In the genomic region with DNA sequence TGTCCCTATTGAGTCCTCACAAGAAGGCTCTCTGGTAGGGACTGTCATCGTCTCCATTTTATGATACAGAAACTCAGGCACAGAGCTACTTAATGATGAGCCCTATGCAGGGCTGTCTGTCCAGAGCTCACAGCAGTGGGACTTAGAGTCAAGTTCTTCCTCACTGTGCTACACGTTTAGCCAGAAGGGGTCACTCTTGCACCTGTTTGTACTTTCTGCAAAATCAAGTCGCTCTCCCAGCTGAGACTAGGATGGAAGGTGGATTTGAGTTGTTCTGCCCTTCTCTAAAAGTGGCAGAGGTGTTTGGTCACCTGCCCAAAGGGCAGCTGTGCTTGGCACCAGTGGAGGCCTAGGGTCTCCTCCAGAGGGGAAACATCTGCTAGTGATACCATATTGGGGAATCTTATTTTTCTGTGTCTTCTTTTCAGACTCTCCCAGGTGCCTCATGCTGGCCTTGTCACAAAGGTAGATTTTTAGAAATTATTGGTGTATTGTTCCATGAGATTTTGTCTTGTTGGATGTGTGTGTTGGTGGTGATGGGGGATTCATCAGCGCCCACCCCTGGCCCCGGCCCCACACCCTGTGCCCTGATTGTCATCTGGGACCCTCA, we compare ENCODE assay signal across 8 cellular contexts.
DNase-seq lines count a peak whose midpoint lies in the region; ATAC-seq, FAIRE-seq and TF ChIP-seq lines count a peak whose summit lies in the region.

No MANE protein-coding gene starts in this region.

- FAIRE-seq in H54 (lab: Jason Lieb, UNC) (peak; percentile 36), endothelial cell of umbilical vein (lab: Jason Lieb, UNC) (peak; percentile 95)

- no peaks in the 10 kb centered on the region for H3K36me3 ChIP-seq in CD4-positive, alpha-beta memory T cell (ENCODE audit: insufficient read depth, low read length)
- H3K36me3 ChIP-seq in endothelial cell of umbilical vein (ENCODE audit: control insufficient read depth in 2 of 2, extremely low read depth in 1 of 2, insufficient read depth in 2 of 2, low read length in 2 of 2), result no peaks in the 10 kb centered on the region

- H3K36me3 Mint-ChIP-seq in CD4-positive, alpha-beta memory T cell, result peaks cover 13 to 14% of the 10 kb centered on the region in 2 donors
- H3K36me3 Mint-ChIP-seq in activated CD4-positive, alpha-beta T cell treated with anti-CD3 and anti-CD28 coated beads, Interleukin-2, amount 10 ng/mL, durations not matched to agents 24 days and 14 days (ENCODE audit: low read depth), result peaks cover 2% of the 10 kb centered on the region

- H3K4me3 ChIP-seq in CD4-positive, alpha-beta memory T cell (ENCODE audit: low read length in 2 of 2), result no peak overlapping the region
- no peak overlapping the region for H3K4me3 ChIP-seq in endothelial cell of umbilical vein (replicated peaks in 1 of 3; ENCODE audit: insufficient read depth in 1 of 3, low read depth in 1 of 3, low read length in 3 of 3)

- H2AFZ ChIP-seq in endothelial cell of umbilical vein (ENCODE audit: low read depth, low read length), result no peak overlapping the region

- H3K27me3 Mint-ChIP-seq in CD4-positive, alpha-beta memory T cell, result no peaks in the 10 kb centered on the region
- H3K27me3 Mint-ChIP-seq in activated CD4-positive, alpha-beta T cell treated with anti-CD3 and anti-CD28 coated beads, Interleukin-2, amount 10 ng/mL, durations not matched to agents 24 days and 14 days, result no peaks in the 10 kb centered on the region

- intact Hi-C loops in CD4-positive, alpha-beta memory T cell (cut with micrococcal nuclease), result loop anchor here (1.0 to 2.0 kb wide), 2 partner anchors 18 to 156 kb away; no protein-coding TSS in a partner anchor
- intact Hi-C loops in activated CD4-positive, alpha-beta T cell treated with anti-CD3 and anti-CD28 coated beads, Interleukin-2, amount 10 ng/mL, durations not matched to agents 24 days and 14 days (cut with micrococcal nuclease), result loop anchor here (1.0 kb wide), 2 partner anchors 156 to 384 kb away; no protein-coding TSS in a partner anchor
- intact Hi-C loops in endothelial cell of umbilical vein (cut with micrococcal nuclease), result loop anchor here (1.0 to 2.0 kb wide), 4 partner anchors 19 to 384 kb away; no protein-coding TSS in a partner anchor

- TF ChIP-seq POLR2A in H54 (IDR thresholded peaks at IDR 0.05; ENCODE audit: low read depth, low read length) (no peak), endothelial cell of umbilical vein (IDR thresholded peaks at IDR 0.05; ENCODE audit: low read depth, low read length) (no peak)

- no peaks in the 10 kb centered on the region for H3K4me1 Mint-ChIP-seq in CD4-positive, alpha-beta memory T cell
- H3K4me1 Mint-ChIP-seq in activated CD4-positive, alpha-beta T cell treated with anti-CD3 and anti-CD28 coated beads, Interleukin-2, amount 10 ng/mL, durations not matched to agents 24 days and 14 days, result peaks cover 10% of the 10 kb centered on the region

- no peak overlapping the region for H3K9ac ChIP-seq in endothelial cell of umbilical vein (replicated peaks; ENCODE audit: extremely low read depth, insufficient read depth, low read length)

- no peaks in the 10 kb centered on the region for H3K4me1 ChIP-seq in CD4-positive, alpha-beta memory T cell (ENCODE audit: insufficient read depth, low read length)
- peaks cover 1% of the 10 kb centered on the region for H3K4me1 ChIP-seq in endothelial cell of umbilical vein (ENCODE audit: control insufficient read depth, extremely low read depth, insufficient read depth, low read length)

- CTCF ChIA-PET in CD4-positive, alpha-beta memory T cell (lab: Charles Lee; ENCODE audit: partially characterized antibody), result interaction anchor here (0.6 to 15.3 kb wide), 33 partner anchors 8 to 385 kb away, joined by 3 to 309 read pairs (median 5); no protein-coding TSS in a partner anchor
- CTCF ChIA-PET in endothelial cell of umbilical vein (lab: Charles Lee), result interaction anchor here (0.6 to 19.7 kb wide), 61 partner anchors 9 to 602 kb away, joined by 3 to 639 read pairs (median 5); a partner anchor contains a TSS

- no peaks in the 10 kb centered on the region for H3K9me3 ChIP-seq in CD4-positive, alpha-beta memory T cell (ENCODE audit: control insufficient read depth in 1 of 2, low read length in 2 of 2)
- no peaks in the 10 kb centered on the region for H3K9me3 ChIP-seq in endothelial cell of umbilical vein (replicated peaks; ENCODE audit: control insufficient read depth, insufficient read depth, low read length)

- no peak for ATAC-seq in GM21717 (IDR thresholded peaks at IDR 0.05; ENCODE audit: unreplicated experiment)

- H3K79me2 ChIP-seq in endothelial cell of umbilical vein (ENCODE audit: control insufficient read depth, insufficient read depth, low read length), result no peaks in the 10 kb centered on the region

- dilution Hi-C loops in endothelial cell of umbilical vein (cut with MboI; ENCODE audit: extremely low pct_ligation_motif_present, low sequenced_read_pairs), result no loop called here

- H3K27ac ChIP-seq in CD4-positive, alpha-beta memory T cell (ENCODE audit: low read depth, low read length), result no peak overlapping the region
- no peak overlapping the region for H3K27ac ChIP-seq in endothelial cell of umbilical vein (ENCODE audit: insufficient read depth, low read depth, low read length)

- H4K20me1 ChIP-seq in endothelial cell of umbilical vein (replicated peaks; ENCODE audit: control insufficient read depth, extremely low read depth, insufficient read depth, low read length), result no peaks in the 10 kb centered on the region

- H3K9me3 Mint-ChIP-seq in CD4-positive, alpha-beta memory T cell, result no peaks in the 10 kb centered on the region
- H3K9me3 Mint-ChIP-seq in activated CD4-positive, alpha-beta T cell treated with anti-CD3 and anti-CD28 coated beads, Interleukin-2, amount 10 ng/mL, durations not matched to agents 24 days and 14 days, result no peaks in the 10 kb centered on the region

- DNase-seq in CD4-positive, alpha-beta memory T cell, result peak; percentile 43 to 57 (median 49)
- DNase-seq in H54 (ENCODE audit: insufficient read length, low spot score), result peak; percentile 63
- DNase-seq in NCI-H510A treated with DMSO at 0.1 percent for 48 hours (lab: John Stamatoyannopoulos, UW), result peak; percentile 86
- DNase-seq in activated CD4-positive, alpha-beta T cell treated with anti-CD3 and anti-CD28 coated beads, Interleukin-2, amount 10 ng/mL, durations not matched to agents 24 days and 14 days, result peak; percentile 88
- DNase-seq in endothelial cell of umbilical vein (ENCODE audit: low read depth, low spot score), result peak; percentile 86
- DNase-seq in middle frontal gyrus (ENCODE audit: extremely low spot score, low spot score), result peak; percentile 36
- DNase-seq in superior temporal gyrus (ENCODE audit: extremely low spot score), result peak; percentile 82

- TF ChIP-seq CTCF in endothelial cell of umbilical vein (IDR thresholded peaks at IDR 0.05; ENCODE audit: extremely low read depth in 1 of 2, insufficient read depth in 1 of 2, low read depth in 1 of 2, low read length in 2 of 2), result peak; percentile 79 to 80

- BruUV-seq in endothelial cell of umbilical vein (replicated peaks; lab: Mats Ljungman, UMichigan), result no TSS peak

- no peak overlapping the region for H3K4me2 ChIP-seq in endothelial cell of umbilical vein (ENCODE audit: insufficient read depth, low read length)

- H3K4me3 Mint-ChIP-seq in CD4-positive, alpha-beta memory T cell, result peak overlapping the region in 1 of 8 donors; percentile 28
- H3K4me3 Mint-ChIP-seq in activated CD4-positive, alpha-beta T cell treated with anti-CD3 and anti-CD28 coated beads, Interleukin-2, amount 10 ng/mL, durations not matched to agents 24 days and 14 days, result no peak overlapping the region

- no peak overlapping the region for H3K27ac Mint-ChIP-seq in CD4-positive, alpha-beta memory T cell
- H3K27ac Mint-ChIP-seq in activated CD4-positive, alpha-beta T cell treated with anti-CD3 and anti-CD28 coated beads, Interleukin-2, amount 10 ng/mL, durations not matched to agents 24 days and 14 days, result no peak overlapping the region

- no peaks in the 10 kb centered on the region for H3K9me1 ChIP-seq in endothelial cell of umbilical vein (replicated peaks; ENCODE audit: control insufficient read depth, extremely low read depth, insufficient read depth, low read length)

- POLR2A ChIA-PET in CD4-positive, alpha-beta memory T cell (lab: Charles Lee; ENCODE audit: partially characterized antibody), result interaction anchor here (2.0 kb wide), 1 partner anchor 156 kb away, joined by 10 read pairs; no protein-coding TSS in a partner anchor
- POLR2A ChIA-PET in endothelial cell of umbilical vein (lab: Charles Lee), result interaction anchor here (0.7 kb wide), 1 partner anchor 125 kb away, joined by 3 read pairs; no protein-coding TSS in a partner anchor

- no peaks in the 10 kb centered on the region for H3K27me3 ChIP-seq in CD4-positive, alpha-beta memory T cell (ENCODE audit: insufficient read depth, low read length)
- H3K27me3 ChIP-seq in endothelial cell of umbilical vein (ENCODE audit: control insufficient read depth in 2 of 2, insufficient read depth in 2 of 2, low read length in 2 of 2), result no peaks in the 10 kb centered on the region

TF ChIP-seq in endothelial cell of umbilical vein, 7 proteins besides CTCF, POLR2A, EP300 and RAD21:
- TF ChIP-seq FOS (IDR thresholded peaks at IDR 0.05; ENCODE audit: borderline replicate concordance, insufficient read depth, low read length), result no peak
- TF ChIP-seq MYC (IDR thresholded peaks at IDR 0.05; ENCODE audit: low read depth, low read length), result no peak

Comparison
In these comparisons a context has a peak if more than half of its experiments do, and no peak if none do; other contexts are left out.
1. DNase-seq: peak in every context shown above with its lines; median percentile 88 in activated CD4-positive, alpha-beta T cell treated with anti-CD3 and anti-CD28 coated beads, Interleukin-2, amount 10 ng/mL, durations not matched to agents 24 days and 14 days; 86 in NCI-H510A treated with DMSO at 0.1 percent for 48 hours; 86 in endothelial cell of umbilical vein; 82 in superior temporal gyrus; 63 in H54; 49 in CD4-positive, alpha-beta memory T cell; 36 in middle frontal gyrus.